In genomic region chr7:44574286-44574872, GRCh38 we compare ENCODE assay signal across 8 cellular contexts. TPM values are rescaled to one million over a fixed set of nuclear protein-coding genes. Genes with fewer than 3 reads are reported as not detected.
DNase-seq lines count a peak whose midpoint lies in the region; ATAC-seq and TF ChIP-seq lines count a peak whose summit lies in the region.

No MANE protein-coding gene starts in this region.

- no peak overlapping the region for H2BK5ac ChIP-seq in mesenchymal stem cell (ENCODE audit: low read depth, low read length, poor library complexity, severe bottlenecking)

- in situ Hi-C loops in astrocyte of the spinal cord (cut with HindIII; ENCODE audit: low sequenced_read_pairs) = no loop called here

- no peaks in the 10 kb centered on the region for H3K9me3 ChIP-seq in mesenchymal stem cell (ENCODE audit: control insufficient read depth, low read length)

- POLR2A ChIA-PET in AG04449 (lab: Yijun Ruan, JAX) = interaction anchor here (0.7 to 1.4 kb wide), 8 partner anchors 9 to 343 kb away, joined by 3 to 8 read pairs (median 4); no protein-coding TSS in a partner anchor

- DNase-seq in AG04449 (ENCODE audit: low read depth, low spot score) (no peak), astrocyte of the spinal cord (ENCODE audit: low read depth, low spot score) (no peak), mesenchymal stem cell (no peak), NCI-H187 treated with DMSO at 0.1 percent for 48 hours (lab: John Stamatoyannopoulos, UW) (no peak), ecto neural progenitor cell (ENCODE audit: low spot score) (no peak)

- H2BK12ac ChIP-seq in mesenchymal stem cell (ENCODE audit: low read length in 2 of 2) = no peak overlapping the region

- H3K36me3 ChIP-seq in mesenchymal stem cell (ENCODE audit: control insufficient read depth in 1 of 2, insufficient read depth in 2 of 2, low read depth in 1 of 2, low read length in 2 of 2) = peaks cover 50 to 71% of the 10 kb centered on the region in 2 experiments

- peak overlapping the region; percentile 87 for H3K4me2 ChIP-seq in mesenchymal stem cell (ENCODE audit: low read length, poor library complexity, severe bottlenecking)

- 28% methylated on average over 12 of the region's 18 CpGs for WGBS in mesenchymal stem cell

- H3K23ac ChIP-seq in mesenchymal stem cell (ENCODE audit: low read length in 2 of 2) = no peak overlapping the region

- H3K9ac ChIP-seq in mesenchymal stem cell (ENCODE audit: low read length) = peak overlapping the region; percentile 94

- H3K27me3 ChIP-seq in mesenchymal stem cell (ENCODE audit: control insufficient read depth in 1 of 2, insufficient read depth in 1 of 2, low read length in 2 of 2) = no peaks in the 10 kb centered on the region

- ATAC-seq in HG02870 (IDR thresholded peaks at IDR 0.05; ENCODE audit: unreplicated experiment) (peak; percentile 8), HG03565 (IDR thresholded peaks at IDR 0.05; ENCODE audit: unreplicated experiment) (no peak), GM19395 (IDR thresholded peaks at IDR 0.05; ENCODE audit: unreplicated experiment) (no peak)

- H3K27ac ChIP-seq in mesenchymal stem cell (ENCODE audit: low read length, poor library complexity, severe bottlenecking) = peak overlapping the region; percentile 61

- peak overlapping the region; percentile 76 to 83 for H3K18ac ChIP-seq in mesenchymal stem cell (ENCODE audit: low read depth in 1 of 2, low read length in 2 of 2)

- H2AK5ac ChIP-seq in mesenchymal stem cell (ENCODE audit: low read length, severe bottlenecking) = no peak overlapping the region

- H2AFZ ChIP-seq in mesenchymal stem cell (ENCODE audit: low read depth, low read length) = no peak overlapping the region

- peak overlapping the region; percentile 70 for H4K91ac ChIP-seq in mesenchymal stem cell (ENCODE audit: low read length)

- peak overlapping the region; percentile 71 to 86 for H3K4ac ChIP-seq in mesenchymal stem cell (ENCODE audit: low read depth in 1 of 2, low read length in 2 of 2)

- TF ChIP-seq CTCF in AG04449 (IDR thresholded peaks at IDR 0.05; ENCODE audit: insufficient read depth, low read length, missing control alignments) = no peak
- no peak for TF ChIP-seq CTCF in astrocyte of the spinal cord (IDR thresholded peaks at IDR 0.05; ENCODE audit: low read depth, low read length)

- peaks cover 39% of the 10 kb centered on the region for H3K79me1 ChIP-seq in mesenchymal stem cell (replicated peaks; ENCODE audit: low read length, poor library complexity, severe bottlenecking)

- H4K8ac ChIP-seq in mesenchymal stem cell (ENCODE audit: low read length) = peak overlapping the region; percentile 97

- H2BK120ac ChIP-seq in mesenchymal stem cell (ENCODE audit: low read depth, low read length) = no peak overlapping the region

- CTCF ChIA-PET in AG04449 (lab: Yijun Ruan, JAX) = interaction anchor here (0.6 to 9.9 kb wide), 5 partner anchors 7 to 348 kb away, joined by 3 to 79 read pairs (median 4); partner anchors contain the start of gene TMED4

- peaks cover 10% of the 10 kb centered on the region for H3K4me1 ChIP-seq in mesenchymal stem cell (ENCODE audit: control insufficient read depth, insufficient read depth, low read depth, low read length)

- H2BK15ac ChIP-seq in mesenchymal stem cell (ENCODE audit: low read depth, poor library complexity, severe bottlenecking) = no peak overlapping the region

- H3K14ac ChIP-seq in mesenchymal stem cell (ENCODE audit: low read length in 2 of 2) = peak overlapping the region in 1 of 2 experiments; percentile 63

- H3K4me3 ChIP-seq in AG04449 (ENCODE audit: low read depth, low read length) (peak overlapping the region; percentile 98), astrocyte of the spinal cord (ENCODE audit: low read depth, low read length) (peak overlapping the region; percentile 97), mesenchymal stem cell (ENCODE audit: insufficient read depth in 1 of 2, low read depth in 1 of 2, low read length in 2 of 2) (peak overlapping the region; percentile 88 to 95)

RNA-seq across cellular contexts. Expression of gene DDX56, which starts 0.7 kb away (rescaled TPM):
- 46.0 TPM for polyA plus RNA-seq in mesenchymal stem cell (2013, experiment 1 of 2)
- 44.0 TPM for polyA plus RNA-seq in mesenchymal stem cell (2013, experiment 2 of 2)

RNA-seq across cellular contexts. Expression of gene TMED4, which starts 7.7 kb away (rescaled TPM):
- 52.3 TPM for polyA plus RNA-seq in mesenchymal stem cell (2013, experiment 1 of 2)
- polyA plus RNA-seq in mesenchymal stem cell (2013, experiment 2 of 2) = 54.0 TPM

RNA-seq across cellular contexts. Expression of gene OGDH, which starts 32.0 kb away (rescaled TPM):
- 35.1 TPM for polyA plus RNA-seq in mesenchymal stem cell (2013, experiment 1 of 2)
- 33.9 TPM for polyA plus RNA-seq in mesenchymal stem cell (2013, experiment 2 of 2)

RNA-seq across cellular contexts. Expression of gene NPC1L1, which starts 33.2 kb away (rescaled TPM):
- 0.22 TPM for polyA plus RNA-seq in mesenchymal stem cell (2013, experiment 1 of 2)
- polyA plus RNA-seq in mesenchymal stem cell (2013, experiment 2 of 2) = 0.21 TPM
